Comparison of ENCODE assay signal across 1 cellular context in genomic region chr16:84700518-84701277, GRCh38.
TF ChIP-seq lines count a peak whose summit lies in the region.

No MANE protein-coding gene starts in this region.

TF ChIP-seq in HepG2, 621 proteins besides CTCF, POLR2A, EP300 and RAD21 (continued from another document):
- TF ChIP-seq FOXP4 (CRISPR knock-in tag; IDR thresholded peaks at IDR 0.05) = no peak
- no peak for TF ChIP-seq SP1 (IDR thresholded peaks at IDR 0.05)
- no peak for TF ChIP-seq SP1 (CRISPR knock-in tag; IDR thresholded peaks at IDR 0.05)
- TF ChIP-seq ZNF639 (CRISPR knock-in tag; conservative IDR thresholded peaks at IDR 0.05) = 0 out of 2 replicates have a peak, but pooled peaks have one; percentile 6
- 0 out of 2 replicates have a peak, but pooled peaks have one; percentile 46 for TF ChIP-seq MTF2 (CRISPR knock-in tag; IDR thresholded peaks at IDR 0.05; ENCODE audit: borderline replicate concordance)
- 0 out of 2 replicates have a peak, but pooled peaks have one; percentile 35 for TF ChIP-seq ZNF670 (CRISPR knock-in tag; IDR thresholded peaks at IDR 0.05; ENCODE audit: borderline replicate concordance)
- TF ChIP-seq ZNF792 (CRISPR knock-in tag; IDR thresholded peaks at IDR 0.05) = no peak
- TF ChIP-seq CBX1 (IDR thresholded peaks at IDR 0.05; ENCODE audit: low read depth) = no peak
- TF ChIP-seq LCORL (IDR thresholded peaks at IDR 0.05) = no peak
- 0 out of 2 replicates have a peak, but pooled peaks have one; percentile 35 for TF ChIP-seq LCORL (CRISPR knock-in tag; IDR thresholded peaks at IDR 0.05)
- TF ChIP-seq, protein P1, sequence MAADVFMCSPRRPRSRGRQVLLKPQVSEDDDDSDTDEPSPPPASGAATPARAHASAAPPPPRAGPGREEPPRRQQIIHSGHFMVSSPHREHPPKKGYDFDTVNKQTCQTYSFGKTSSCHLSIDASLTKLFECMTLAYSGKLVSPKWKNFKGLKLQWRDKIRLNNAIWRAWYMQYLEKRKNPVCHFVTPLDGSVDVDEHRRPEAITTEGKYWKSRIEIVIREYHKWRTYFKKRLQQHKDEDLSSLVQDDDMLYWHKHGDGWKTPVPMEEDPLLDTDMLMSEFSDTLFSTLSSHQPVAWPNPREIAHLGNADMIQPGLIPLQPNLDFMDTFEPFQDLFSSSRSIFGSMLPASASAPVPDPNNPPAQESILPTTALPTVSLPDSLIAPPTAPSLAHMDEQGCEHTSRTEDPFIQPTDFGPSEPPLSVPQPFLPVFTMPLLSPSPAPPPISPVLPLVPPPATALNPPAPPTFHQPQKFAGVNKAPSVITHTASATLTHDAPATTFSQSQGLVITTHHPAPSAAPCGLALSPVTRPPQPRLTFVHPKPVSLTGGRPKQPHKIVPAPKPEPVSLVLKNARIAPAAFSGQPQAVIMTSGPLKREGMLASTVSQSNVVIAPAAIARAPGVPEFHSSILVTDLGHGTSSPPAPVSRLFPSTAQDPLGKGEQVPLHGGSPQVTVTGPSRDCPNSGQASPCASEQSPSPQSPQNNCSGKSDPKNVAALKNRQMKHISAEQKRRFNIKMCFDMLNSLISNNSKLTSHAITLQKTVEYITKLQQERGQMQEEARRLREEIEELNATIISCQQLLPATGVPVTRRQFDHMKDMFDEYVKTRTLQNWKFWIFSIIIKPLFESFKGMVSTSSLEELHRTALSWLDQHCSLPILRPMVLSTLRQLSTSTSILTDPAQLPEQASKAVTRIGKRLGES (CRISPR knock-in tag; IDR thresholded peaks at IDR 0.05; ENCODE audit: borderline replicate concordance) = no peak
- TF ChIP-seq ZFP1 (CRISPR knock-in tag; IDR thresholded peaks at IDR 0.05) = no peak
- no peak for TF ChIP-seq ZNF512 (CRISPR knock-in tag; IDR thresholded peaks at IDR 0.05)
- TF ChIP-seq, protein P2, sequence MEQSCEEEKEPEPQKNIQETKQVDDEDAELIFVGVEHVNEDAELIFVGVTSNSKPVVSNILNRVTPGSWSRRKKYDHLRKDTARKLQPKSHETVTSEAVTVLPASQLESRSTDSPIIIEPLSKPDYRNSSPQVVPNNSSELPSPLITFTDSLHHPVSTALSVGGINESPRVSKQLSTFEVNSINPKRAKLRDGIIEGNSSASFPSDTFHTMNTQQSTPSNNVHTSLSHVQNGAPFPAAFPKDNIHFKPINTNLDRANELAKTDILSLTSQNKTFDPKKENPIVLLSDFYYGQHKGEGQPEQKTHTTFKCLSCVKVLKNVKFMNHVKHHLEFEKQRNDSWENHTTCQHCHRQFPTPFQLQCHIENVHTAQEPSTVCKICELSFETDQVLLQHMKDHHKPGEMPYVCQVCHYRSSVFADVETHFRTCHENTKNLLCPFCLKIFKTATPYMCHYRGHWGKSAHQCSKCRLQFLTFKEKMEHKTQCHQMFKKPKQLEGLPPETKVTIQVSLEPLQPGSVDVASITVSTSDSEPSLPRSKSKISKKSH (CRISPR knock-in tag; IDR thresholded peaks at IDR 0.05; ENCODE audit: borderline replicate concordance) = no peak
- no peak for TF ChIP-seq MBNL3 (CRISPR knock-in tag; conservative IDR thresholded peaks at IDR 0.05)
- TF ChIP-seq KLF6 (CRISPR knock-in tag; IDR thresholded peaks at IDR 0.05) = no peak
- 0 out of 2 replicates have a peak, but pooled peaks have one; percentile 8 for TF ChIP-seq KLF13 (CRISPR knock-in tag; IDR thresholded peaks at IDR 0.05)
- no peak for TF ChIP-seq HNRNPK (IDR thresholded peaks at IDR 0.05; ENCODE audit: low read depth, low read length, poor library complexity, severe bottlenecking)
- TF ChIP-seq ZNF616 (CRISPR knock-in tag; IDR thresholded peaks at IDR 0.05; ENCODE audit: low read depth) = 0 out of 2 replicates have a peak, but pooled peaks have one; percentile 2
- no peak for TF ChIP-seq ZNF720 (CRISPR knock-in tag; IDR thresholded peaks at IDR 0.05)
- no peak for TF ChIP-seq PCBP1 (IDR thresholded peaks at IDR 0.05; ENCODE audit: borderline replicate concordance, low read depth, low read length)
- TF ChIP-seq, protein P3, sequence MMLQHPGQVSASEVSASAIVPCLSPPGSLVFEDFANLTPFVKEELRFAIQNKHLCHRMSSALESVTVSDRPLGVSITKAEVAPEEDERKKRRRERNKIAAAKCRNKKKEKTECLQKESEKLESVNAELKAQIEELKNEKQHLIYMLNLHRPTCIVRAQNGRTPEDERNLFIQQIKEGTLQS (CRISPR knock-in tag; IDR thresholded peaks at IDR 0.05) = no peak
- no peak for TF ChIP-seq NR1H2 (CRISPR knock-in tag; IDR thresholded peaks at IDR 0.05; ENCODE audit: borderline replicate concordance, low read depth)
- no peak for TF ChIP-seq SP140L (CRISPR knock-in tag; IDR thresholded peaks at IDR 0.05; ENCODE audit: borderline replicate concordance)
- TF ChIP-seq, protein P4, sequence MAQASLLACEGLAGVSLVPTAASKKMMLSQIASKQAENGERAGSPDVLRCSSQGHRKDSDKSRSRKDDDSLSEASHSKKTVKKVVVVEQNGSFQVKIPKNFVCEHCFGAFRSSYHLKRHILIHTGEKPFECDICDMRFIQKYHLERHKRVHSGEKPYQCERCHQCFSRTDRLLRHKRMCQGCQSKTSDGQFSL (CRISPR knock-in tag; IDR thresholded peaks at IDR 0.05) = no peak
- TF ChIP-seq ATF6 (CRISPR knock-in tag; conservative IDR thresholded peaks at IDR 0.05) = 0 out of 2 replicates have a peak, but pooled peaks have one; percentile 25
- TF ChIP-seq PHF21A (CRISPR knock-in tag; IDR thresholded peaks at IDR 0.05) = no peak
- TF ChIP-seq IRF1 (CRISPR knock-in tag; IDR thresholded peaks at IDR 0.05; ENCODE audit: low read depth) = no peak
- no peak for TF ChIP-seq SMARCE1 (IDR thresholded peaks at IDR 0.05; ENCODE audit: borderline replicate concordance)
- no peak for TF ChIP-seq MXD4 (CRISPR knock-in tag; IDR thresholded peaks at IDR 0.05)
- TF ChIP-seq, protein P5, sequence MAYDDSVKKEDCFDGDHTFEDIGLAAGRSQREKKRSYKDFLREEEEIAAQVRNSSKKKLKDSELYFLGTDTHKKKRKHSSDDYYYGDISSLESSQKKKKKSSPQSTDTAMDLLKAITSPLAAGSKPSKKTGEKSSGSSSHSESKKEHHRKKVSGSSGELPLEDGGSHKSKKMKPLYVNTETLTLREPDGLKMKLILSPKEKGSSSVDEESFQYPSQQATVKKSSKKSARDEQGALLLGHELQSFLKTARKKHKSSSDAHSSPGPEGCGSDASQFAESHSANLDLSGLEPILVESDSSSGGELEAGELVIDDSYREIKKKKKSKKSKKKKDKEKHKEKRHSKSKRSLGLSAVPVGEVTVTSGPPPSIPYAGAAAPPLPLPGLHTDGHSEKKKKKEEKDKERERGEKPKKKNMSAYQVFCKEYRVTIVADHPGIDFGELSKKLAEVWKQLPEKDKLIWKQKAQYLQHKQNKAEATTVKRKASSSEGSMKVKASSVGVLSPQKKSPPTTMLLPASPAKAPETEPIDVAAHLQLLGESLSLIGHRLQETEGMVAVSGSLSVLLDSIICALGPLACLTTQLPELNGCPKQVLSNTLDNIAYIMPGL (CRISPR knock-in tag; IDR thresholded peaks at IDR 0.05; ENCODE audit: borderline replicate concordance in 1 of 2, low read depth in 1 of 2) = peak in 1 of 2 experiments; percentile 16; a peak in 1 of 4 replicates
- no peak for TF ChIP-seq PHF20 (CRISPR knock-in tag; IDR thresholded peaks at IDR 0.05)
- peak; percentile 61; the same call in 1 of the 2 replicates for TF ChIP-seq KMT2A (CRISPR knock-in tag; IDR thresholded peaks at IDR 0.05)
- TF ChIP-seq CENPX (CRISPR knock-in tag; IDR thresholded peaks at IDR 0.05) = no peak
- TF ChIP-seq, protein P6, sequence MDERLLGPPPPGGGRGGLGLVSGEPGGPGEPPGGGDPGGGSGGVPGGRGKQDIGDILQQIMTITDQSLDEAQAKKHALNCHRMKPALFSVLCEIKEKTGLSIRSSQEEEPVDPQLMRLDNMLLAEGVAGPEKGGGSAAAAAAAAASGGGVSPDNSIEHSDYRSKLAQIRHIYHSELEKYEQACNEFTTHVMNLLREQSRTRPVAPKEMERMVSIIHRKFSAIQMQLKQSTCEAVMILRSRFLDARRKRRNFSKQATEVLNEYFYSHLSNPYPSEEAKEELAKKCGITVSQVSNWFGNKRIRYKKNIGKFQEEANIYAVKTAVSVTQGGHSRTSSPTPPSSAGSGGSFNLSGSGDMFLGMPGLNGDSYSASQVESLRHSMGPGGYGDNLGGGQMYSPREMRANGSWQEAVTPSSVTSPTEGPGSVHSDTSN (CRISPR knock-in tag; IDR thresholded peaks at IDR 0.05) = peak; percentile 71
- 0 out of 2 replicates have a peak, but pooled peaks have one; percentile 8 for TF ChIP-seq ZNF367 (CRISPR knock-in tag; IDR thresholded peaks at IDR 0.05; ENCODE audit: borderline replicate concordance)
- TF ChIP-seq ZNF547 (CRISPR knock-in tag; IDR thresholded peaks at IDR 0.05) = 0 out of 2 replicates have a peak, but pooled peaks have one; percentile 12
- TF ChIP-seq ATF1 (CRISPR knock-in tag; IDR thresholded peaks at IDR 0.05) = peak; percentile 37; the same call in 1 of the 2 replicates
- no peak for TF ChIP-seq ZFP90 (CRISPR knock-in tag; IDR thresholded peaks at IDR 0.05; ENCODE audit: borderline replicate concordance)
- no peak for TF ChIP-seq HES4 (CRISPR knock-in tag; IDR thresholded peaks at IDR 0.05; ENCODE audit: borderline replicate concordance)
